13 cellular contexts compared by ENCODE assay signal in the genomic region with DNA sequence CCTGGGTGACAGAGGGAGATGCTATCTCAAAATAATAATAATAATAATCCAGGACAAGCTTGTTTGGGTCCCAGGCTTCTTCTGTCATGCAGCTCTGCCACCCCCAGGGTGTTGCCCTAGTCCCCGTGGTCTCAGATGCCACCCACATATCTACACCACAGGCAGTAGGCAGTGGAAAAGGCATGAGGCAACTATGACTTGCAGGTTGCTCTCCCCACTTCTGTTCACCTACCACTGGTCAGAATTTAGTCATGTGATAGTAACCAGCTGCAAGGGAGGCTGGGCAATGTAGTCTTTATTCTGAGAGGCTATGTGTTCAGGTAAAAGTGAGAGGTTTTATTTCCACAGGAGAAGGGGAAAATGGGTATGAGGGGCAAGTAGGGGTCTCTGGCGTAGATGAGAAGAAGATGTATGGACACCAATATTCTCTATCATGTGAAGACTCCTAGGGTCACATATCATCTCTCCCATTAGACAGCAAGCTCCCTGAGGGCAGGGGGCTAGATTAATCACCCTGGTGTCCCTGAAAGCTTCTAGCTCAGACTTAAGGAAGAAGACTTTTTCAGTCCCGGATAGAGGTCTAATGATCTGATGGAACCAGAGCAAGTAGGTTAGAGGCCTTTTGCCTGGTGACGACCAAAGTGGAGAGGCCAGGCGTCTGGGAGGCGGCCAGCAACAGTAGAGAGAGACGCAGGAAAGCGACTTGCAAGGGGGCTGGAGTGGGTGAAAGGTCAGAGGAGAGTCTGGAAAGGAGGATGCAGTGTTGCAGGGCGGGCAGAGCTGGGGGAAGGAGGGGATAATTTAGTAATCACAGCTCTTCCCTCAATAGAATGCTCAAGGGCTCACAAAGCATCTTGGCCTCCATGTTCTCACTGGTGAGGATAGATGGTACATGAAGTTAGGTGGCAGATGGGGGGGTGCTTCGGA. TPM values are rescaled to one million over a fixed set of nuclear protein-coding genes. Genes with fewer than 3 reads are reported as not detected.
DNase-seq lines count a peak whose midpoint lies in the region; ATAC-seq, FAIRE-seq and TF ChIP-seq lines count a peak whose summit lies in the region.
"Had no signal": no experiment of that assay in that cellular context is flagged by ENCODE, and none has a peak within 500 bp of the region (broad histone marks: within the 10 kb centered on the region; RNA-seq: fewer than 3 reads in every experiment).

No MANE protein-coding gene starts in this region.

- peak; percentile 63 for ATAC-seq in GM18867 (IDR thresholded peaks at IDR 0.05; ENCODE audit: unreplicated experiment)
- ATAC-seq in esophagus mucosa: peak; percentile 67
- ATAC-seq in psoas muscle: no peak
- ATAC-seq: body of pancreas had no signal

- H3K27me3 Mint-ChIP-seq in Calu3 (ENCODE audit: unreplicated experiment): peaks cover under 1% of the 10 kb centered on the region

- TF ChIP-seq POLR2A in GM12892 (IDR thresholded peaks at IDR 0.05; ENCODE audit: low read depth, low read length): no peak

- 74 to 78% (median 77%) methylated on average over 10 of the region's 10 CpGs for WGBS in psoas muscle, 3 donors

- no peak for TF ChIP-seq CTCF in Calu3 (IDR thresholded peaks at IDR 0.05; ENCODE audit: unreplicated experiment)
- TF ChIP-seq CTCF in OCI-LY7 (conservative IDR thresholded peaks at IDR 0.05; ENCODE audit: low read length): no peak
- no peak for TF ChIP-seq CTCF in psoas muscle (IDR thresholded peaks at IDR 0.05)

- FAIRE-seq in GM12892 (lab: Jason Lieb, UNC): no peak

- H3K4me2 ChIP-seq in OCI-LY7 (ENCODE audit: low read length): no peak overlapping the region
- H3K4me2 ChIP-seq: PC-9 had no signal

- H3K79me2 ChIP-seq in OCI-LY7 (ENCODE audit: insufficient read depth, low read depth, low read length): no peaks in the 10 kb centered on the region

- intact Hi-C loops in Calu3 (cut with micrococcal nuclease; ENCODE audit: unreplicated experiment): no loop called here
- intact Hi-C loops in OCI-LY7 (cut with micrococcal nuclease; ENCODE audit: unreplicated experiment): no loop called here
- intact Hi-C loops in psoas muscle (cut with DNase I): no loop called here

- H3K36me3 ChIP-seq in OCI-LY7 (ENCODE audit: insufficient read depth, low read length) (no peaks in the 10 kb centered on the region), psoas muscle (ENCODE audit: insufficient read depth in 1 of 2, low read depth in 1 of 2) (no peaks in the 10 kb centered on the region)
- H3K36me3 ChIP-seq: esophagus muscularis mucosa had no signal

- H3K4me3 Mint-ChIP-seq in Calu3 (ENCODE audit: low read depth, unreplicated experiment): no peak overlapping the region
- H3K4me3 Mint-ChIP-seq: IgD-negative memory B cell had no signal

- peaks cover 0 to 17% (median 0%) of the 10 kb centered on the region in 3 donors for H3K27me3 ChIP-seq in psoas muscle (ENCODE audit: insufficient read depth in 3 of 3, low read length in 2 of 3)
- H3K27me3 ChIP-seq: body of pancreas had no signal

- POLR2A ChIA-PET in OCI-LY7 (lab: Charles Lee): interaction anchor here (0.6 to 1.2 kb wide), 2 partner anchors 27 to 33 kb away, joined by 3 to 4 read pairs; no protein-coding TSS in a partner anchor

- H3K27ac ChIP-seq in OCI-LY7 (ENCODE audit: low read depth, low read length, poor library complexity, severe bottlenecking): no peak overlapping the region
- H3K27ac ChIP-seq in psoas muscle: no peak overlapping the region
- H3K27ac ChIP-seq: body of pancreas, esophagus muscularis mucosa, PC-9 had no signal

- no peaks in the 10 kb centered on the region for H3K4me1 Mint-ChIP-seq in Calu3 (ENCODE audit: low read depth, unreplicated experiment)

- H3K36me3 Mint-ChIP-seq in Calu3 (ENCODE audit: insufficient read depth, unreplicated experiment): no peaks in the 10 kb centered on the region
- H3K36me3 Mint-ChIP-seq: IgD-negative memory B cell had no signal

- no peaks in the 10 kb centered on the region for H3K9me2 ChIP-seq in OCI-LY7 (ENCODE audit: insufficient read depth, low read length)

- H3K4me1 ChIP-seq in OCI-LY7 (ENCODE audit: insufficient read depth, low read length, poor library complexity, severe bottlenecking) (peaks cover 16% of the 10 kb centered on the region), psoas muscle (no peaks in the 10 kb centered on the region)
- H3K4me1 ChIP-seq: body of pancreas had no signal

- H3K27ac Mint-ChIP-seq in Calu3 (ENCODE audit: unreplicated experiment): no peak overlapping the region
- H3K27ac Mint-ChIP-seq: IgD-negative memory B cell had no signal

- BruUV-seq in Calu3 (replicated peaks; lab: Mats Ljungman, UMichigan) (no TSS peak), OCI-LY7 (replicated peaks; lab: Mats Ljungman, UMichigan) (no TSS peak)

- peak overlapping the region; percentile 70; the same call in 1 of the 2 replicates for H2AFZ ChIP-seq in OCI-LY7 (ENCODE audit: low read length)
- H2AFZ ChIP-seq: PC-9 had no signal

- CTCF ChIA-PET in Calu3 (lab: Charles Lee): no interaction called here
- CTCF ChIA-PET in OCI-LY7 (lab: Charles Lee; ENCODE audit: unreplicated experiment): no interaction called here

- H3K9me3 ChIP-seq in OCI-LY7 (ENCODE audit: low read length) (no peaks in the 10 kb centered on the region), psoas muscle (no peaks in the 10 kb centered on the region)
- H3K9me3 ChIP-seq: body of pancreas, esophagus muscularis mucosa had no signal

- no peaks in the 10 kb centered on the region for H4K20me1 ChIP-seq in OCI-LY7 (ENCODE audit: insufficient read depth, low read length)

- DNase-seq in Calu3: peak; percentile 16
- DNase-seq in OCI-LY7 (ENCODE audit: low spot score): peak; percentile 40
- no peak for DNase-seq in psoas muscle
- no peak for DNase-seq in GM12892 (ENCODE audit: insufficient read length)
- DNase-seq in GM19240 (ENCODE audit: insufficient read length, low spot score): no peak
- DNase-seq: body of pancreas, EL, PC-9 had no signal

- no peaks in the 10 kb centered on the region for H3K9me3 Mint-ChIP-seq in Calu3 (ENCODE audit: low read depth, unreplicated experiment)
- H3K9me3 Mint-ChIP-seq: IgD-negative memory B cell had no signal

- no peak overlapping the region for H3K4me3 ChIP-seq in OCI-LY7 (ENCODE audit: low read depth, low read length, poor library complexity, severe bottlenecking)
- H3K4me3 ChIP-seq in psoas muscle: no peak overlapping the region
- H3K4me3 ChIP-seq: body of pancreas, esophagus muscularis mucosa, PC-9 had no signal

RNA-seq across cellular contexts. Expression of gene TCF15, which starts 25.5 kb away (rescaled TPM):
- not detected in 2 replicates for total RNA-seq in Calu3 (2022)
- not detected in 2 replicates for total RNA-seq in OCI-LY7 (2014; rRNA removed; shearing (Covaris generic))
- not detected in 2 replicates for total RNA-seq in OCI-LY7 (2022)
- total RNA-seq in esophagus mucosa: not detected
- total RNA-seq in psoas muscle: 10 to 100 TPM in 1 of 4 donors, 1 to 10 TPM in 3; 5.1 to 10.6 (median 6.7) TPM
- polyA plus RNA-seq in psoas muscle: 1 to 10 TPM; 3.0 to 4.7 (median 3.2) TPM
- 0.17 TPM for polyA plus RNA-seq in GM12892 (2012; ENCODE audit: missing spikeins)
- total RNA-seq: body of pancreas, osteocyte, PC-9 had no signal
- polyA plus RNA-seq: IgD-negative memory B cell had no signal

RNA-seq across cellular contexts. Expression of gene CSNK2A1, which starts 41.0 kb away (rescaled TPM):
- total RNA-seq in Calu3 (2022) (110 and 113 TPM in 2 replicates), OCI-LY7 (2022) (164 and 174 TPM in 2 replicates), esophagus mucosa (83.4 TPM), psoas muscle (100 to 1,000 TPM; 118 to 180 (median 140) TPM)
- total RNA-seq in OCI-LY7 (2014; rRNA removed; shearing (Covaris generic)): 69.8 and 90.8 TPM in 2 replicates
- 100 to 1,000 TPM in 1 of 3 donors, 10 to 100 TPM in 2; 43.9 to 122 (median 87.9) TPM for polyA plus RNA-seq in psoas muscle
- 92.5 TPM for polyA plus RNA-seq in GM12892 (2012; ENCODE audit: missing spikeins)

Comparison
In these comparisons a context has a peak if more than half of its experiments do, and no peak if none do; other contexts are left out.
1. DNase-seq: peak in Calu3 (single experiment) and OCI-LY7 (single experiment); none in psoas muscle (0 of 2), GM12892 (single experiment) and GM19240 (single experiment).
2. ATAC-seq: peak in GM18867 (single experiment) and esophagus mucosa (single experiment); none in psoas muscle (0 of 4).